29 cellular contexts compared by ENCODE assay signal in genomic region chr7:124618871-124619270, GRCh38.
"Had no signal": no experiment of that assay in that cellular context is flagged by ENCODE, and none has a peak within 500 bp of the region (broad histone marks: within the 10 kb centered on the region; RNA-seq: fewer than 3 reads in every experiment).

No MANE protein-coding gene starts in this region.

- DNase-seq: activated CD4-positive, alpha-beta memory T cell treated with anti-CD3 and anti-CD28 coated beads, Interleukin-2, amount 10 ng/mL, durations not matched to agents 7 days and 5 days; activated CD4-positive, alpha-beta T cell treated with anti-CD3 and anti-CD28 coated beads for 1 hour; activated CD4-positive, alpha-beta T cell treated with anti-CD3 and anti-CD28 coated beads for 36 hours; activated CD4-positive, alpha-beta T cell treated with anti-CD3 and anti-CD28 coated beads for 48 hours; activated CD4-positive, alpha-beta T cell treated with anti-CD3 and anti-CD28 coated beads, Interleukin-2, amount 10 ng/mL, durations not matched to agents 7 days and 5 days; activated CD4-positive, alpha-beta T cell treated with anti-CD3 and anti-CD28 coated beads, Interleukin-2, amount 50 U/mL, for 48 hours; activated CD4-positive, CD25-positive, alpha-beta regulatory T cell; activated CD8-positive, alpha-beta memory T cell treated with anti-CD3 and anti-CD28 coated beads for 24 hours; activated CD8-positive, alpha-beta memory T cell treated with anti-CD3 and anti-CD28 coated beads, Interleukin-2, amount 10 ng/mL, durations not matched to agents 7 days and 5 days; activated CD8-positive, alpha-beta memory T cell treated with anti-CD3 and anti-CD28 coated beads, Interleukin-2, amount 50 U/mL, for 48 hours; activated CD8-positive, alpha-beta T cell treated with anti-CD3 and anti-CD28 coated beads, Interleukin-2, amount 10 ng/mL, durations not matched to agents 7 days and 5 days; activated effector memory CD4-positive, alpha-beta T cell treated with Interleukin-2 at 50 U/mL for 16 hours; activated gamma-delta T cell; activated naive CD4-positive, alpha-beta T cell treated with anti-CD3 and anti-CD28 coated beads, Interleukin-2, amount 10 ng/mL, durations not matched to agents 7 days and 5 days; activated naive CD4-positive, alpha-beta T cell treated with Interleukin-2 at 50 U/mL for 16 hours; activated naive CD8-positive, alpha-beta T cell treated with anti-CD3 and anti-CD28 coated beads, Interleukin-2, amount 10 ng/mL, durations not matched to agents 7 days and 5 days; activated naive CD8-positive, alpha-beta T cell treated with anti-CD3 and anti-CD28 coated beads, Interleukin-2, amount 50 U/mL, for 24 hours; activated T-cell treated with anti-CD3 and anti-CD28 coated beads, Interleukin-2, amount 50 U/mL, for 24 hours; activated T-cell treated with anti-CD3 and anti-CD28 coated beads, Interleukin-2, amount 50 U/mL, for 48 hours; amygdala; anterior cingulate cortex; caudate nucleus; cerebellar nuclear complex; T-helper 1 cell; T-helper 2 cell; T-helper 9 cell; WERI-Rb-1 had no signal

- ATAC-seq: activated CD4-positive, alpha-beta T cell treated with anti-CD3 and anti-CD28 coated beads for 36 hours; activated CD4-positive, CD25-positive, alpha-beta regulatory T cell treated with anti-CD3 and anti-CD28 coated beads, Interleukin-2, amount 50 U/mL, for 24 hours; activated CD8-positive, alpha-beta memory T cell treated with anti-CD3 and anti-CD28 coated beads, Interleukin-2, amount 10 ng/mL, durations not matched to agents 7 days and 5 days; activated CD8-positive, alpha-beta T cell treated with anti-CD3 and anti-CD28 coated beads, Interleukin-2, amount 10 ng/mL, durations not matched to agents 7 days and 5 days; activated naive CD8-positive, alpha-beta T cell treated with anti-CD3 and anti-CD28 coated beads, Interleukin-2, amount 50 U/mL, for 24 hours; WTC11 had no signal
